Comparison of ENCODE assay signal across 29 cellular contexts in genomic region chr17:30854146-30854545, GRCh38.
"Had no signal": no experiment of that assay in that cellular context is flagged by ENCODE, and none has a peak within 500 bp of the region (broad histone marks: within the 10 kb centered on the region; RNA-seq: fewer than 3 reads in every experiment).

No MANE protein-coding gene starts in this region.

- H3K4me3 ChIP-seq: esophagus squamous epithelium had no signal

- H3K9me3 ChIP-seq: esophagus squamous epithelium had no signal

- H3K27me3 ChIP-seq: brain microvascular endothelial cell, esophagus squamous epithelium had no signal

- ATAC-seq: activated CD4-positive, CD25-positive, alpha-beta regulatory T cell treated with anti-CD3 and anti-CD28 coated beads, Interleukin-2, amount 50 U/mL, for 24 hours; activated CD8-positive, alpha-beta T cell treated with anti-CD3 and anti-CD28 coated beads for 36 hours; activated T-cell treated with anti-CD3 and anti-CD28 coated beads, Interleukin-2, amount 50 U/mL, for 4 hours; activated T-helper 17 cell treated with anti-CD3 and anti-CD28 coated beads, Interleukin-2, amount 50 U/mL, for 72 hours; effector memory CD8-positive, alpha-beta T cell had no signal

- DNase-seq: activated B cell treated with CpG ODN at 0.5 μM for 24 hours; activated CD4-positive, alpha-beta T cell treated with anti-CD3 and anti-CD28 coated beads for 48 hours; activated CD4-positive, alpha-beta T cell treated with anti-CD3 and anti-CD28 coated beads, Interleukin-2, amount 50 U/mL, for 1 hour; activated CD4-positive, alpha-beta T cell treated with anti-CD3 and anti-CD28 coated beads, Interleukin-2, amount 50 U/mL, for 48 hours; activated CD8-positive, alpha-beta memory T cell treated with anti-CD3 and anti-CD28 coated beads for 24 hours; activated CD8-positive, alpha-beta T cell treated with anti-CD3 and anti-CD28 coated beads for 36 hours; activated effector memory CD4-positive, alpha-beta T cell treated with Interleukin-2 at 50 U/mL for 16 hours; activated gamma-delta T cell treated with Interleukin-2 at 50 U/mL for 16 hours; activated naive CD4-positive, alpha-beta T cell treated with anti-CD3 and anti-CD28 coated beads, Interleukin-2, amount 50 U/mL, for 16 hours; activated naive CD4-positive, alpha-beta T cell treated with Interleukin-2 at 50 U/mL for 16 hours; activated T-cell treated with anti-CD3 and anti-CD28 coated beads, Interleukin-2, amount 50 U/mL, for 4 hours; amniotic stem cell; anterior cingulate cortex; brain microvascular endothelial cell; cortex of kidney; dermis blood vessel endothelial cell; effector CD4-positive, alpha-beta T cell; effector memory CD8-positive, alpha-beta T cell; esophagus squamous epithelium; foreskin melanocyte; head of caudate nucleus; T-helper 2 cell had no signal

- H3K4me1 ChIP-seq: esophagus squamous epithelium had no signal

- H3K27ac ChIP-seq: brain microvascular endothelial cell, epithelial cell of prostate, esophagus squamous epithelium, VCaP had no signal

- FAIRE-seq: astrocyte, bronchial epithelial cell, endothelial cell of umbilical vein had no signal
